Comparison of ENCODE assay signal across 7 cellular contexts in the genomic region with DNA sequence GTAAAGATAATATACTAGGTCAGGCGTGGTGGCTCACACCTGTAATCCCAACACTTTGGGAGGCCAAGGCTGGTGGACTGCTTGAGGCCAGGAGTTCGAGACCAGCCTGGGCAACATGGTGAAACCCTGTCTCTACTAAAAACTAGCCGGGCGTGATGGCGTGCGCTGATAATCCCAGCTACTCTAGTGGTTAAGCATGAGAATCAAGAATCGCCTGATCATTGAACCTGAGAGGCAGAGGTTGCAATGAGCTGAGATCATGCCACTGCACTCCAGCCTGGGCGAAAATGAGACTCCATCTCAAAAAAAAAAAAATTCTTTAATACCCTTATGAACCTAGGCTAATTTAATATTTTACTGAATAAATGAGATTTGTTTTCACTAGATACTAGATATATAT.
ATAC-seq lines count a peak whose summit lies in the region.

No MANE protein-coding gene starts in this region.

- ATAC-seq in GM18499 (IDR thresholded peaks at IDR 0.05; ENCODE audit: insufficient read depth, unreplicated experiment) (peak; percentile 48), GM18909 (IDR thresholded peaks at IDR 0.05; ENCODE audit: poor library complexity, unreplicated experiment) (peak; percentile 81), GM19468 (IDR thresholded peaks at IDR 0.05; ENCODE audit: extremely low read depth, unreplicated experiment) (peak; percentile 68), GM21786 (IDR thresholded peaks at IDR 0.05; ENCODE audit: unreplicated experiment) (peak; percentile 63), HG02970 (IDR thresholded peaks at IDR 0.05; ENCODE audit: low FRiP score, unreplicated experiment) (peak; percentile 49), HG03196 (IDR thresholded peaks at IDR 0.05; ENCODE audit: unreplicated experiment) (peak; percentile 86), HG03571 (IDR thresholded peaks at IDR 0.05; ENCODE audit: unreplicated experiment) (peak; percentile 71)

Comparison
In these comparisons a context has a peak if more than half of its experiments do, and no peak if none do; other contexts are left out.
1. Peak in every context shown above with its lines: ATAC-seq.